Comparison of ENCODE assay signal across 1 cellular context in genomic region chr16:87829988-87830672, GRCh38.
TF ChIP-seq lines count a peak whose summit lies in the region.

No MANE protein-coding gene starts in this region.

TF ChIP-seq in A549, 52 proteins besides CTCF, POLR2A, EP300 and RAD21 (continued from another document):
- TF ChIP-seq POLR2AphosphoS2 (conservative IDR thresholded peaks at IDR 0.05; ENCODE audit: low read length) (no peak; the same call in none of the 2 replicates), EHMT2 (IDR thresholded peaks at IDR 0.05; ENCODE audit: low read depth) (no peak), HOXB13 (CRISPR knock-in tag; IDR thresholded peaks at IDR 0.05; ENCODE audit: low read depth) (0 out of 2 replicates have a peak, but pooled peaks have one; percentile 15), JUN (IDR thresholded peaks at IDR 0.05) (no peak; a peak in 3 of 5 replicates), NFE2L2 (conservative IDR thresholded peaks at IDR 0.05; ENCODE audit: low read length) (no peak), HES2 (IDR thresholded peaks at IDR 0.05) (no peak), ZFP36 (IDR thresholded peaks at IDR 0.05; ENCODE audit: borderline replicate concordance, partially characterized antibody) (no peak), CBX8 (IDR thresholded peaks at IDR 0.05) (no peak), ESRRA (IDR thresholded peaks at IDR 0.05; ENCODE audit: borderline replicate concordance, low read length) (no peak), NPAS2 (CRISPR knock-in tag; IDR thresholded peaks at IDR 0.05; ENCODE audit: borderline replicate concordance) (no peak), CBX2 (IDR thresholded peaks at IDR 0.05; ENCODE audit: borderline replicate concordance, low read depth) (no peak), RARB (CRISPR knock-in tag; IDR thresholded peaks at IDR 0.05) (no peak), ELK1 (IDR thresholded peaks at IDR 0.05; ENCODE audit: low read depth, low read length) (no peak), TFCP2L1 (CRISPR knock-in tag; IDR thresholded peaks at IDR 0.05) (no peak), PHF8 (IDR thresholded peaks at IDR 0.05; ENCODE audit: borderline replicate concordance, low read depth) (no peak), MAX (IDR thresholded peaks at IDR 0.05) (peak; percentile 20; the same call in 1 of the 2 replicates), KDM1A (IDR thresholded peaks at IDR 0.05; ENCODE audit: low read depth) (no peak), TP53 (CRISPR knock-in tag; IDR thresholded peaks at IDR 0.05) (no peak), SREBF2 (IDR thresholded peaks at IDR 0.05) (no peak), RCOR1 (IDR thresholded peaks at IDR 0.05; ENCODE audit: low read depth, low read length) (no peak), USF2 (IDR thresholded peaks at IDR 0.05) (no peak), HEYL (CRISPR knock-in tag; IDR thresholded peaks at IDR 0.05) (no peak), RNF2 (IDR thresholded peaks at IDR 0.05; ENCODE audit: borderline replicate concordance, low read depth) (no peak)
